In genomic region chr20:32215729-32216128, GRCh38 we compare ENCODE assay signal across 18 cellular contexts.
"Had no signal": no experiment of that assay in that cellular context is flagged by ENCODE, and none has a peak within 500 bp of the region (broad histone marks: within the 10 kb centered on the region; RNA-seq: fewer than 3 reads in every experiment).

No MANE protein-coding gene starts in this region.

- H3K4me3 Mint-ChIP-seq: natural killer cell, neural crest cell had no signal

- DNase-seq: cerebellar nuclear complex; foreskin melanocyte; heart left ventricle; hypothalamus; kidney glomerular epithelial cell; mammary epithelial cell; mucosa of descending colon; natural killer cell; posterior cingulate gyrus; sigmoid colon; stimulated activated CD4-positive, alpha-beta T cell treated with anti-CD3 and anti-CD28 coated beads, Interleukin-12 subunit alpha, Interleukin-12 subunit beta, amount 100 ng/mL, for 4 hours; stimulated activated naive CD8-positive, alpha-beta T cell treated with anti-CD3 and anti-CD28 coated beads, Interleukin-15, Interleukin-2, amounts not matched to agents 100 U/mL and 50 U/mL, for 24 hours; tibial artery had no signal

- H3K9me3 Mint-ChIP-seq: natural killer cell, neural crest cell had no signal

- H3K9me3 ChIP-seq: heart left ventricle, mucosa of descending colon, sigmoid colon, suprapubic skin, tibial artery had no signal

- H3K27me3 ChIP-seq: heart left ventricle, sigmoid colon, suprapubic skin, tibial artery had no signal

- H3K4me3 ChIP-seq: heart left ventricle, mucosa of descending colon, sigmoid colon, skin epidermis, suprapubic skin, tibial artery had no signal

- H3K27ac ChIP-seq: sigmoid colon, skin epidermis, suprapubic skin, tibial artery had no signal

- H3K4me1 ChIP-seq: sigmoid colon, tibial artery had no signal

- H3K27ac Mint-ChIP-seq: natural killer cell had no signal

- ATAC-seq: natural killer cell; stimulated activated naive CD8-positive, alpha-beta T cell treated with anti-CD3 and anti-CD28 coated beads, Interleukin-15, Interleukin-2, amounts not matched to agents 100 U/mL and 50 U/mL, for 24 hours had no signal

- FAIRE-seq: colon, islet of Langerhans had no signal
